Comparison of ENCODE assay signal across 9 cellular contexts in the genomic region with DNA sequence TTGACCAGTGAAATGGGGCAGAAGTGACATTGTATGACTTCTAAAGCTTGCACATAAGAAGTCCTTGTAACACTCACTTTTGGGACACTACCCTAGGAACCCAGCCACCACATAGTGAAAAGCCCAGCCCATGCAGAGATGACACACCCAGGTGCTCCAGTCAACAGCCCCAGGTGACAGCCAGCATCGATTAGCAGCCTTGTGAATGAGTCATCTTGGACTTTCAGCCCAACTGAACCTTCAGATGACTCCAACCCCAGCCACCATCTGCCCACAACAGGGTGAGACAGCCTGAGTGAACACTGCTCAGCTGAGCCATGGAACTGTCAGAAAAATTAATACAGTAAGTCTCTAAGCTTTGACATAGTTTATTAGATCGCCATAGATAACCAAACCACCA.
DNase-seq lines count a peak whose midpoint lies in the region; ATAC-seq and TF ChIP-seq lines count a peak whose summit lies in the region.
"Had no signal": no experiment of that assay in that cellular context is flagged by ENCODE, and none has a peak within 500 bp of the region (broad histone marks: within the 10 kb centered on the region; RNA-seq: fewer than 3 reads in every experiment).

No MANE protein-coding gene starts in this region.

- H3K27me3 ChIP-seq in Peyer's patch, result no peaks in the 10 kb centered on the region

- H3K4me1 ChIP-seq in Peyer's patch, result peaks cover 0 to 5% (median 2%) of the 10 kb centered on the region in 4 donors

- TF ChIP-seq POLR2A in Peyer's patch (IDR thresholded peaks at IDR 0.05), result peak in 1 of 2 donors; percentile 45

- no peaks in the 10 kb centered on the region for H3K9me3 ChIP-seq in Peyer's patch

- peak in 1 of 6 experiments; percentile 3 for TF ChIP-seq CTCF in Peyer's patch (IDR thresholded peaks at IDR 0.05)

- H3K36me3 ChIP-seq in Peyer's patch, result no peaks in the 10 kb centered on the region

- DNase-seq in DMS53 (lab: John Stamatoyannopoulos, UW), result peak; percentile 87
- DNase-seq in Peyer's patch, result peak in 2 of 3 donors; percentile 75 to 87
- DNase-seq in ecto neural progenitor cell (ENCODE audit: low spot score), result no peak
- no peak for DNase-seq in iPS-NIHi7 (ENCODE audit: extremely low spot score)
- no peak for DNase-seq in AML-193 (lab: John Stamatoyannopoulos, UW)
- DNase-seq: CD4-positive, alpha-beta memory T cell had no signal

- ATAC-seq in GM18873 (IDR thresholded peaks at IDR 0.05; ENCODE audit: low FRiP score, unreplicated experiment) (peak; percentile 98), HG02763 (IDR thresholded peaks at IDR 0.05; ENCODE audit: unreplicated experiment) (peak; percentile 74), HG02970 (IDR thresholded peaks at IDR 0.05; ENCODE audit: low FRiP score, unreplicated experiment) (no peak)

- H3K27ac ChIP-seq in Peyer's patch, result peak overlapping the region in 2 of 4 donors; percentile 62 to 85

- H3K4me3 ChIP-seq in Peyer's patch, result no peak overlapping the region

Comparison
In these comparisons a context has a peak if more than half of its experiments do, and no peak if none do; other contexts are left out.
1. DNase-seq: peak in DMS53 (single experiment) and Peyer's patch (2 of 3); none in ecto neural progenitor cell (single experiment), iPS-NIHi7 (single experiment) and AML-193 (0 of 2).